ENCODE assay signal across 8 cellular contexts in the genomic region with DNA sequence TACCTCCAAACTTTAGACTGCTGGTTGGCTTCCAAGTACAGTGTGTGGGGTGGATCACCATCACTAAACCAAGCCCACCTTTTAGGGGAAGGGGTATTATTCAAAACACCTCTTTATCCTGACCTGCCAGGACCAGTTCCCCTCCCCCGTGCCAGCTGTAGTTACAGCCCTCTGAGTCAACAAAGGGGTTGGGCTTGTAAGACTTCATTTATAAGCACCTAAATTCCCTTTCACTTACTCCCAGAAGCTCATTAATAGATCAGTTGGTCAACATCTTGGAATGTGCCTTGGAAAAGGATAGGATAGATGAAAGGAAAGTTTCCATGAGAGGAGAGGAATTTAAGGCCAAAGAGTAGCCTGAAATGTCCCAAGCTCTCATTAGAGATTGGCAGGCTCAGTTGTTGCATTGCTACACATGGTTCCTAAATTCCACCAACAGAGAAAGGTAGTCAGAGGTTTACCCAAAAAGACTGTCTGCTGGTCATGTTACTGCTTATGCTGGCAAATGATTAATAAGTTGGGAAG. TPM values are rescaled to one million over a fixed set of nuclear protein-coding genes. Genes with fewer than 3 reads are reported as not detected.
A peak's percentile ranks its signal among the peaks of the same experiment; 100 is the strongest.
DNase-seq lines count a peak whose midpoint lies in the region; ATAC-seq lines count a peak whose summit lies in the region.

No MANE protein-coding gene starts in this region.

- H3K4me1 Mint-ChIP-seq in activated T-cell treated with anti-CD3 and anti-CD28 coated beads, Interleukin-2, amount 50 U/mL, for 72 hours (ENCODE audit: low read depth), result peaks cover 64% of the 10 kb centered on the region

- DNase-seq in AG08395 (ENCODE audit: low spot score) (peak; percentile 91), HCEC 1CT (peak; percentile 93), left kidney (ENCODE audit: low read depth, low spot score) (peak; percentile 36), KBM-7 (no peak), anterior cingulate cortex (lab: John Stamatoyannopoulos, UW) (no peak), mucosa of gallbladder (ENCODE audit: low spot score) (no peak)
- DNase-seq in activated T-cell treated with anti-CD3 and anti-CD28 coated beads, Interleukin-2, amount 50 U/mL, for 72 hours, result peak; percentile 42 to 60

- H3K9me3 Mint-ChIP-seq in activated T-cell treated with anti-CD3 and anti-CD28 coated beads, Interleukin-2, amount 50 U/mL, for 72 hours, result no peaks in the 10 kb centered on the region

- H3K4me3 Mint-ChIP-seq in activated T-cell treated with anti-CD3 and anti-CD28 coated beads, Interleukin-2, amount 50 U/mL, for 72 hours, result peak overlapping the region; percentile 76 to 82

- ATAC-seq in activated T-cell treated with anti-CD3 and anti-CD28 coated beads, Interleukin-2, amount 50 U/mL, for 72 hours (replicated peaks in 1 of 2), result no peak
- no peak for ATAC-seq in GM18870 (IDR thresholded peaks at IDR 0.05; ENCODE audit: unreplicated experiment)

- in situ Hi-C loops in KBM-7 (cut with MboI; ENCODE audit: low pct_unique_long_range_greater_than_20kb, low sequenced_read_pairs), result no loop called here

- no peaks in the 10 kb centered on the region for H3K27me3 Mint-ChIP-seq in activated T-cell treated with anti-CD3 and anti-CD28 coated beads, Interleukin-2, amount 50 U/mL, for 72 hours (ENCODE audit: low read depth)

- H3K36me3 Mint-ChIP-seq in activated T-cell treated with anti-CD3 and anti-CD28 coated beads, Interleukin-2, amount 50 U/mL, for 72 hours (ENCODE audit: insufficient read depth in 2 of 2), result no peaks in the 10 kb centered on the region

- peak overlapping the region; percentile 70 for H3K27ac Mint-ChIP-seq in activated T-cell treated with anti-CD3 and anti-CD28 coated beads, Interleukin-2, amount 50 U/mL, for 72 hours

RNA-seq across cellular contexts. Expression of a gene that starts 59.2 kb away (rescaled TPM):
- total RNA-seq in activated T-cell treated with anti-CD3 and anti-CD28 coated beads, Interleukin-2, amount 50 U/mL, for 72 hours, result 100 to 1,000 TPM; 350 to 510 TPM
- total RNA-seq in mucosa of gallbladder, result 33.8 TPM

Comparison
In these comparisons a context has a peak if more than half of its experiments do, and no peak if none do; other contexts are left out.
1. DNase-seq: peak in AG08395 (single experiment), HCEC 1CT (single experiment), activated T-cell treated with anti-CD3 and anti-CD28 coated beads, Interleukin-2, amount 50 U/mL, for 72 hours (2 of 2) and left kidney (single experiment); none in KBM-7 (single experiment), anterior cingulate cortex (0 of 58) and mucosa of gallbladder (single experiment).
2. RNA of a gene that starts 59.2 kb away (total RNA-seq): 350 to 510 TPM in activated T-cell treated with anti-CD3 and anti-CD28 coated beads, Interleukin-2, amount 50 U/mL, for 72 hours; 33.8 TPM in mucosa of gallbladder (single experiment); every median in the first group is over 10 times any median in the second.